Comparison of ENCODE assay signal across 16 cellular contexts in genomic region chr2:226515344-226516055, GRCh38.
DNase-seq lines count a peak whose midpoint lies in the region; ATAC-seq, FAIRE-seq and TF ChIP-seq lines count a peak whose summit lies in the region.
"Had no signal": no experiment of that assay in that cellular context is flagged by ENCODE, and none has a peak within 500 bp of the region (broad histone marks: within the 10 kb centered on the region; RNA-seq: fewer than 3 reads in every experiment).

No MANE protein-coding gene starts in this region.

- H3K4me3 ChIP-seq in bronchial epithelial cell (ENCODE audit: low read depth, low read length): no peak overlapping the region
- H3K4me3 ChIP-seq: ascending aorta, left lung had no signal

- FAIRE-seq in bronchial epithelial cell (lab: Jason Lieb, UNC): no peak
- FAIRE-seq: GM12892 had no signal

- no peaks in the 10 kb centered on the region for H3K27me3 ChIP-seq in bronchial epithelial cell (ENCODE audit: control insufficient read depth, insufficient read depth, low read length)
- H3K27me3 ChIP-seq: ascending aorta, left lung had no signal

- no peak for TF ChIP-seq CTCF in bronchial epithelial cell (IDR thresholded peaks at IDR 0.05; ENCODE audit: insufficient read depth, low read length, severe bottlenecking)

- H3K36me3 ChIP-seq in bronchial epithelial cell (ENCODE audit: control insufficient read depth, insufficient read depth, low read length): no peaks in the 10 kb centered on the region
- H3K36me3 ChIP-seq: ascending aorta, left lung had no signal

- DNase-seq in A172 (ENCODE audit: low spot score) (peak; percentile 10), H4 (ENCODE audit: low spot score) (peak; percentile 43), bronchial epithelial cell (ENCODE audit: low read depth) (peak; percentile 71), left lobe of liver (ENCODE audit: low spot score) (no peak), epidermal melanocyte (ENCODE audit: insufficient read length, low spot score) (no peak), NCI-H1105 (lab: John Stamatoyannopoulos, UW) (no peak), KG1 (lab: John Stamatoyannopoulos, UW) (no peak)
- DNase-seq in activated CD8-positive, alpha-beta memory T cell treated with anti-CD3 and anti-CD28 coated beads, Interleukin-2, amount 50 U/mL, for 48 hours: no peak
- DNase-seq: activated CD4-positive, alpha-beta T cell treated with anti-CD3 and anti-CD28 coated beads, Interleukin-2, amount 50 U/mL, for 1 hour; DMS79; hippocampal formation; left lung; NCI-H1694; T1000 had no signal

- ATAC-seq in left lobe of liver: peak; percentile 79
- ATAC-seq: left lung had no signal

Comparison
In these comparisons a context has a peak if more than half of its experiments do, and no peak if none do; other contexts are left out.
1. DNase-seq: peak in A172 (single experiment), H4 (single experiment) and bronchial epithelial cell (single experiment); none in left lobe of liver (single experiment), epidermal melanocyte (single experiment), NCI-H1105 (single experiment), activated CD8-positive, alpha-beta memory T cell treated with anti-CD3 and anti-CD28 coated beads, Interleukin-2, amount 50 U/mL, for 48 hours (single experiment) and KG1 (single experiment).